ENCODE assay signal across 17 cellular contexts in the genomic region with DNA sequence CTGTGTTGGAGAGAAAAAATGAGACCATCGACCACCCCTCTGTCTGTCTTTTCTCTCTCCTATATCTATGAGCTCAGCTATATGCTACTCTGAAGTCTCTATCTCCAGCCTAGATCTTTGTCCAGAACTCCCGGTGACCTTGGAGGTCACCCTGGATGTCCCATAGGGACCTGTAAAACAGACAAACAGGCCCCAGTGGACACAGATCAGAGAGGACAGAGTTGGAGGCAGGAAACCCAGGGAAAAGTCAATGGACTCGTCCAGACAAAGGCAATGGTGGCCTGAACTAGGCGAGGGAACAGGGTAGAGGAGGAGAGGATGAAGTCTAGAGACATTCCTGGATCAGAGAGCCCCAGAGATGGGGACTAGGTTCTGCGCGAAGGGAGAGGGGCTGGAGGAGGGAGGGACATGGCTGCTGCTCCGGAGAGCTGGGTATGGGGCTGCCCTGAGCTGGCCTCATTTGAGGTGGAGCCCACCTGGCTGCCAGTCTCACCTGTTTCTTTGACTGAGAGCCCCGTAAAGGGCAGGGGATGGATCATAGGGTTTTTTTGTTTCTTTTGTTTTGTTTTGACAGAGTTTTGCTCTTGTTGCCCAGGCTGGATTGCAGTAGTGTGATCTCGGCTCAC. TPM values are rescaled to one million over a fixed set of nuclear protein-coding genes. Genes with fewer than 3 reads are reported as not detected.
A peak's percentile ranks its signal among the peaks of the same experiment; 100 is the strongest.
DNase-seq lines count a peak whose midpoint lies in the region; ATAC-seq and TF ChIP-seq lines count a peak whose summit lies in the region.
"Had no signal": no experiment of that assay in that cellular context is flagged by ENCODE, and none has a peak within 500 bp of the region (broad histone marks: within the 10 kb centered on the region; RNA-seq: fewer than 3 reads in every experiment).

No MANE protein-coding gene starts in this region.

- H3K79me2 ChIP-seq in neural progenitor cell (ENCODE audit: low read depth) = no peaks in the 10 kb centered on the region

- H3K4me3 Mint-ChIP-seq in dendritic cell treated with granulocyte-macrophage colony-stimulating factor and Interleukin-4, amounts not matched to agents 40 ng/mL and 50 ng/mL, for 4 days = no peak overlapping the region
- no peak overlapping the region for H3K4me3 Mint-ChIP-seq in neural progenitor cell

- no peak overlapping the region for H2AFZ ChIP-seq in neural progenitor cell (replicated peaks)

- H3K36me3 ChIP-seq in left ventricle myocardium inferior (no peaks in the 10 kb centered on the region), neural progenitor cell (no peaks in the 10 kb centered on the region)

- H3F3A ChIP-seq in neural progenitor cell (ENCODE audit: low read depth) = peaks cover 2% of the 10 kb centered on the region

- H3K4me2 ChIP-seq in neural progenitor cell = no peak overlapping the region

- intact Hi-C loops in Right ventricle myocardium superior (cut with DNase I) = no loop called here
- intact Hi-C loops in left ventricle myocardium inferior (cut with micrococcal nuclease) = no loop called here
- intact Hi-C loops in dendritic cell treated with granulocyte-macrophage colony-stimulating factor and Interleukin-4, amounts not matched to agents 40 ng/mL and 50 ng/mL, for 4 days (cut with micrococcal nuclease) = no loop called here

- H3K4me3 ChIP-seq in left ventricle myocardium inferior (no peak overlapping the region), neural progenitor cell (no peak overlapping the region)

- H3K9me3 ChIP-seq in left ventricle myocardium inferior (replicated peaks) = no peaks in the 10 kb centered on the region
- peaks cover 9% of the 10 kb centered on the region for H3K9me3 ChIP-seq in neural progenitor cell (ENCODE audit: low read depth)

- peaks cover 47% of the 10 kb centered on the region for H3K27me3 Mint-ChIP-seq in dendritic cell treated with granulocyte-macrophage colony-stimulating factor and Interleukin-4, amounts not matched to agents 40 ng/mL and 50 ng/mL, for 4 days
- H3K27me3 Mint-ChIP-seq in neural progenitor cell (ENCODE audit: insufficient read depth, low read depth) = peaks cover 11% of the 10 kb centered on the region
- H3K27me3 Mint-ChIP-seq: IgD-negative memory B cell had no signal

- no peak overlapping the region for H3K9ac ChIP-seq in neural progenitor cell

- H3K36me3 Mint-ChIP-seq in dendritic cell treated with granulocyte-macrophage colony-stimulating factor and Interleukin-4, amounts not matched to agents 40 ng/mL and 50 ng/mL, for 4 days (ENCODE audit: low read depth) = no peaks in the 10 kb centered on the region
- no peaks in the 10 kb centered on the region for H3K36me3 Mint-ChIP-seq in neural progenitor cell

- DNase-seq in Right ventricle myocardium superior (peak; percentile 22), left ventricle myocardium inferior (no peak), neural progenitor cell (ENCODE audit: low spot score) (no peak), activated gamma-delta T cell (lab: John Stamatoyannopoulos, UW) (no peak), SIG-M5 treated with dmso at 0.1 percent for 504 hours (lab: John Stamatoyannopoulos, UW; ENCODE audit: unreplicated experiment) (no peak)
- DNase-seq: COR-L47; DMS153; NCI-H1105 treated with DMSO at 0.1 percent for 48 hours; NCI-H187; NCI-H69; NK-92 treated with Interleukin-12 subunit alpha and Interleukin-12 subunit beta, amount 100 ng/mL, for 24 hours; OCI-M1; SIG-M5 had no signal

- H3K27ac Mint-ChIP-seq in dendritic cell treated with granulocyte-macrophage colony-stimulating factor and Interleukin-4, amounts not matched to agents 40 ng/mL and 50 ng/mL, for 4 days = peak overlapping the region; percentile 21
- peak overlapping the region; percentile 13 for H3K27ac Mint-ChIP-seq in neural progenitor cell

- H4K20me1 ChIP-seq in neural progenitor cell (ENCODE audit: low read depth) = no peaks in the 10 kb centered on the region

- no peak for ATAC-seq in Right ventricle myocardium superior (ENCODE audit: poor library complexity)
- ATAC-seq in GM18867 (IDR thresholded peaks at IDR 0.05; ENCODE audit: unreplicated experiment) = no peak
- no peak for ATAC-seq in HG02610 (IDR thresholded peaks at IDR 0.05; ENCODE audit: unreplicated experiment)

- H3K27me3 ChIP-seq in left ventricle myocardium inferior (ENCODE audit: low read depth) = no peaks in the 10 kb centered on the region
- H3K27me3 ChIP-seq in neural progenitor cell = peaks cover 10% of the 10 kb centered on the region

- H3K27ac ChIP-seq in left ventricle myocardium inferior (replicated peaks) (no peak overlapping the region), neural progenitor cell (no peak overlapping the region)

- peaks cover 62% of the 10 kb centered on the region for H3K4me1 Mint-ChIP-seq in dendritic cell treated with granulocyte-macrophage colony-stimulating factor and Interleukin-4, amounts not matched to agents 40 ng/mL and 50 ng/mL, for 4 days (ENCODE audit: low read depth)
- peaks cover 22% of the 10 kb centered on the region for H3K4me1 Mint-ChIP-seq in neural progenitor cell

- no peak for TF ChIP-seq CTCF in left ventricle myocardium inferior (IDR thresholded peaks at IDR 0.05; ENCODE audit: borderline replicate concordance)
- TF ChIP-seq CTCF in neural progenitor cell (IDR thresholded peaks at IDR 0.05) = no peak

- no peaks in the 10 kb centered on the region for H3K9me3 Mint-ChIP-seq in dendritic cell treated with granulocyte-macrophage colony-stimulating factor and Interleukin-4, amounts not matched to agents 40 ng/mL and 50 ng/mL, for 4 days
- H3K9me3 Mint-ChIP-seq in neural progenitor cell = peaks cover 4% of the 10 kb centered on the region
- H3K9me3 Mint-ChIP-seq: IgD-negative memory B cell had no signal

- peaks cover 50% of the 10 kb centered on the region for H3K4me1 ChIP-seq in left ventricle myocardium inferior
- no peaks in the 10 kb centered on the region for H3K4me1 ChIP-seq in neural progenitor cell

RNA-seq across cellular contexts. Expression of gene MARCKSL1, which starts 10.6 kb away (rescaled TPM):
- 16.1 TPM for total RNA-seq in Right ventricle myocardium superior
- 10.0 TPM for total RNA-seq in left ventricle myocardium inferior
- total RNA-seq in neural progenitor cell (ENCODE audit: low replicate concordance) = 258 and 542 TPM in 2 replicates

RNA-seq across cellular contexts. Expression of gene FAM229A, which starts 15.6 kb away (rescaled TPM):
- 1.7 TPM for total RNA-seq in Right ventricle myocardium superior
- 2.1 TPM for total RNA-seq in left ventricle myocardium inferior
- 3.8 and 7.6 TPM in 2 replicates for total RNA-seq in neural progenitor cell (ENCODE audit: low replicate concordance)

RNA-seq across cellular contexts. Expression of gene TSSK3, which starts 15.7 kb away (rescaled TPM):
- total RNA-seq in Right ventricle myocardium superior = 1.0 TPM
- 2.1 TPM for total RNA-seq in left ventricle myocardium inferior
- total RNA-seq in neural progenitor cell (ENCODE audit: low replicate concordance) = not detected in 2 replicates

RNA-seq across cellular contexts. Expression of gene BSDC1, which starts 47.6 kb away (rescaled TPM):
- 43.7 TPM for total RNA-seq in Right ventricle myocardium superior
- total RNA-seq in left ventricle myocardium inferior = 44.9 TPM
- total RNA-seq in neural progenitor cell (ENCODE audit: low replicate concordance) = 47.5 and 67.4 TPM in 2 replicates

RNA-seq across cellular contexts. Expression of gene HDAC1, which starts 54.8 kb away (rescaled TPM):
- total RNA-seq in Right ventricle myocardium superior (41.0 TPM), left ventricle myocardium inferior (40.4 TPM), neural progenitor cell (ENCODE audit: low replicate concordance) (129 and 145 TPM in 2 replicates)

Comparison
In these comparisons a context has a peak if more than half of its experiments do, and no peak if none do; other contexts are left out.
1. RNA of gene MARCKSL1, which starts 10.6 kb away (total RNA-seq): 258 to 542 TPM in neural progenitor cell; 16.1 TPM in Right ventricle myocardium superior (single experiment) and 10.0 TPM in left ventricle myocardium inferior (single experiment); every median in the first group is over 10 times any median in the second.